ENCODE assay signal across 8 cellular contexts in the genomic region with DNA sequence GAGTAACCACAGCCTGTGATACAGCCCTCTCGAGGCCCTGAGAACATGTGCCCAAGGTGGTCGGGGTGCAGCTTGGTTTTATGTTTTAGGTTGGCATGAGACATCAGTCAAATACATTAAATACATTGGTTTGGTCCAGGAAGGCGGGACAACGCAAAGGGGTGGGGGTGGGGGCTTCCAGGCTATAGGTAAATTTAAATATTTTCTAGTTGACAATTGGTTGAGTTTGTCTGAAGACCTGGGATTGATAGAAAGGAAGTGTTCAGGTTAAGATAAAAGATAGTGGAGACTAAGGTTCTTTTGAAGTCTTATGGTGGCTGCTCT. TPM values are rescaled to one million over a fixed set of nuclear protein-coding genes. Genes with fewer than 3 reads are reported as not detected.
A peak's percentile ranks its signal among the peaks of the same experiment; 100 is the strongest.
DNase-seq lines count a peak whose midpoint lies in the region; ATAC-seq, FAIRE-seq and TF ChIP-seq lines count a peak whose summit lies in the region.

No MANE protein-coding gene starts in this region.

- no peak for TF ChIP-seq EP300 in sigmoid colon (IDR thresholded peaks at IDR 0.05)

- DNase-seq in sigmoid colon (no peak), GM12892 (ENCODE audit: insufficient read length) (no peak), GM10248 (ENCODE audit: extremely low spot score) (no peak), NCI-H345 (lab: John Stamatoyannopoulos, UW) (no peak)

- ATAC-seq in GM18861 (IDR thresholded peaks at IDR 0.05; ENCODE audit: unreplicated experiment): no peak

- H3K27me3 ChIP-seq in esophagus (ENCODE audit: control insufficient read depth in 1 of 2, insufficient read depth in 2 of 2, low read length in 2 of 2) (no peaks in the 10 kb centered on the region), sigmoid colon (no peaks in the 10 kb centered on the region)

- TF ChIP-seq CTCF in GM12875 (IDR thresholded peaks at IDR 0.05; ENCODE audit: borderline replicate concordance, insufficient read depth, low read depth, low read length) (no peak), VCaP (conservative IDR thresholded peaks at IDR 0.05) (no peak), sigmoid colon (IDR thresholded peaks at IDR 0.05) (no peak), GM10248 (IDR thresholded peaks at IDR 0.05; ENCODE audit: control extremely low read depth, extremely low read depth, low read depth, missing control alignments) (no peak)

- H3K36me3 ChIP-seq in esophagus (ENCODE audit: control insufficient read depth in 2 of 2, insufficient read depth in 2 of 2, low read length in 1 of 2) (no peaks in the 10 kb centered on the region), sigmoid colon (peaks cover 4 to 12% (median 7%) of the 10 kb centered on the region in 4 donors)

- WGBS in esophagus, 2 donors: 29 to 30% methylated on average over 4 of the region's 4 CpGs
- 28 to 64% methylated on average over 4 of the region's 4 CpGs for WGBS in sigmoid colon, 2 donors

- peaks cover 0 to 10% of the 10 kb centered on the region in 2 donors for H3K4me1 ChIP-seq in esophagus (ENCODE audit: control insufficient read depth in 2 of 2, insufficient read depth in 2 of 2, low read length in 1 of 2)
- peaks cover 0 to 42% (median 29%) of the 10 kb centered on the region in 4 donors for H3K4me1 ChIP-seq in sigmoid colon

- POLR2A ChIA-PET in GM10248 (lab: Yijun Ruan, JAX): interaction anchor here (0.6 kb wide), 1 partner anchor 1940 kb away, joined by 3 read pairs; no protein-coding TSS in a partner anchor

- CTCF ChIA-PET in GM10248 (lab: Yijun Ruan, JAX): interaction anchor here (0.8 to 1.5 kb wide), 3 partner anchors 18 to 33 kb away, joined by 4 to 6 read pairs (median 5); no protein-coding TSS in a partner anchor

- intact Hi-C loops in sigmoid colon (cut with DNase I): loop anchor here (10.0 kb wide), 1 partner anchor 194 kb away; no protein-coding TSS in a partner anchor

- no peak for FAIRE-seq in GM12892 (lab: Jason Lieb, UNC)

- TF ChIP-seq POLR2A in sigmoid colon (IDR thresholded peaks at IDR 0.05) (no peak), GM12892 (IDR thresholded peaks at IDR 0.05; ENCODE audit: low read depth, low read length) (no peak)

- H3K4me3 ChIP-seq in GM12875 (ENCODE audit: low read depth, low read length) (peak overlapping the region; percentile 92), esophagus (ENCODE audit: low read depth in 1 of 2, low read length in 2 of 2) (peak overlapping the region; percentile 63 to 90), sigmoid colon (peak overlapping the region; percentile 80 to 91 (median 84))

- H3K9me3 ChIP-seq in esophagus (ENCODE audit: control insufficient read depth in 2 of 2, insufficient read depth in 1 of 2, low read depth in 1 of 2, low read length in 1 of 2) (no peaks in the 10 kb centered on the region), sigmoid colon (no peaks in the 10 kb centered on the region)

- peak overlapping the region; percentile 90 for H3K27ac ChIP-seq in VCaP
- H3K27ac ChIP-seq in esophagus (ENCODE audit: low read depth in 2 of 2, low read length in 1 of 2): no peak overlapping the region
- peak overlapping the region in 3 of 4 donors; percentile 95 to 99 (median 99) for H3K27ac ChIP-seq in sigmoid colon

RNA-seq across cellular contexts. Expression of gene ZKSCAN2, which starts 1.2 kb away (rescaled TPM):
- polyA plus RNA-seq in esophagus (under 1 TPM; 0.43 to 0.46 TPM), sigmoid colon (1 to 10 TPM in 2 of 3 donors, under 1 TPM in 1; 0.23 to 1.2 (median 1.2) TPM)
- total RNA-seq in sigmoid colon: 1 to 10 TPM; 3.9 to 5.5 (median 4.4) TPM
- 2.3 TPM for polyA plus RNA-seq in GM12892 (2012; ENCODE audit: missing spikeins)

RNA-seq across cellular contexts. Expression of gene AQP8, which starts 42.1 kb away (rescaled TPM):
- polyA plus RNA-seq in esophagus (under 1 TPM in 1 of 2 donors, not detected in 1; 0.08 TPM), sigmoid colon (100 to 1,000 TPM; 158 to 466 (median 214) TPM)
- under 1 TPM in 1 of 4 donors, not detected in 3; 0.83 TPM for total RNA-seq in sigmoid colon
- not detected for polyA plus RNA-seq in GM12892 (2012; ENCODE audit: missing spikeins)

Comparison
In these comparisons a context has a peak if more than half of its experiments do, and no peak if none do; other contexts are left out.
1. H3K27ac ChIP-seq: peak in VCaP (single experiment) and sigmoid colon (3 of 4); none in esophagus (0 of 2).
2. RNA of gene AQP8, which starts 42.1 kb away (polyA plus RNA-seq): 158 to 466 TPM in sigmoid colon; 0.08 TPM in esophagus; every median in the first group is over 100 times any median in the second.
3. Peak in every context shown above with its lines, with median percentiles within 50 percentile points of each other: H3K4me3 ChIP-seq.